ENCODE assay signal across 32 cellular contexts in genomic region chr4:88878624-88879023, GRCh38.
"Had no signal": no experiment of that assay in that cellular context is flagged by ENCODE, and none has a peak within 500 bp of the region (broad histone marks: within the 10 kb centered on the region; RNA-seq: fewer than 3 reads in every experiment).

No MANE protein-coding gene starts in this region.

- H3K27ac Mint-ChIP-seq: activated CD4-positive, alpha-beta memory T cell treated with anti-CD3 and anti-CD28 coated beads, Interleukin-2, amount 10 ng/mL, durations not matched to agents 7 days and 5 days; activated CD4-positive, alpha-beta T cell treated with anti-CD3 and anti-CD28 coated beads, Interleukin-2, amount 10 ng/mL, durations not matched to agents 7 days and 5 days; activated naive CD8-positive, alpha-beta T cell; activated T-cell treated with anti-CD3 and anti-CD28 coated beads, Interleukin-2, amount 50 U/mL, for 24 hours; activated T-cell treated with anti-CD3 and anti-CD28 coated beads, Interleukin-2, amount 50 U/mL, for 72 hours; dendritic cell treated with granulocyte-macrophage colony-stimulating factor and Interleukin-4, amounts not matched to agents 40 ng/mL and 50 ng/mL, for 4 days; endodermal cell; T-helper 17 cell; WTC11 had no signal

- H3K4me1 Mint-ChIP-seq: activated CD4-positive, alpha-beta memory T cell treated with anti-CD3 and anti-CD28 coated beads, Interleukin-2, amount 10 ng/mL, durations not matched to agents 7 days and 5 days; activated CD4-positive, alpha-beta T cell treated with anti-CD3 and anti-CD28 coated beads, Interleukin-2, amount 10 ng/mL, durations not matched to agents 7 days and 5 days; central memory CD8-positive, alpha-beta T cell had no signal

- ATAC-seq: activated T-cell treated with anti-CD3 and anti-CD28 coated beads, Interleukin-2, amount 50 U/mL, for 72 hours; esophagus mucosa; T-helper 17 cell; WTC11 had no signal

- H3K4me3 Mint-ChIP-seq: activated CD4-positive, alpha-beta memory T cell treated with anti-CD3 and anti-CD28 coated beads, Interleukin-2, amount 10 ng/mL, durations not matched to agents 7 days and 5 days; activated CD4-positive, alpha-beta T cell treated with anti-CD3 and anti-CD28 coated beads, Interleukin-2, amount 10 ng/mL, durations not matched to agents 7 days and 5 days; activated naive CD8-positive, alpha-beta T cell; activated T-cell treated with anti-CD3 and anti-CD28 coated beads, Interleukin-2, amount 50 U/mL, for 24 hours; activated T-cell treated with anti-CD3 and anti-CD28 coated beads, Interleukin-2, amount 50 U/mL, for 72 hours; central memory CD8-positive, alpha-beta T cell; dendritic cell treated with granulocyte-macrophage colony-stimulating factor and Interleukin-4, amounts not matched to agents 40 ng/mL and 50 ng/mL, for 4 days; endodermal cell; T-helper 17 cell; WTC11 had no signal

- H3K27me3 Mint-ChIP-seq: activated naive CD8-positive, alpha-beta T cell; activated T-cell treated with anti-CD3 and anti-CD28 coated beads, Interleukin-2, amount 50 U/mL, for 24 hours; dendritic cell treated with granulocyte-macrophage colony-stimulating factor and Interleukin-4, amounts not matched to agents 40 ng/mL and 50 ng/mL, for 4 days; T-helper 17 cell had no signal

- H3K4me3 ChIP-seq: coronary artery, dorsolateral prefrontal cortex had no signal

- H3K27ac ChIP-seq: brain microvascular endothelial cell, coronary artery, dorsolateral prefrontal cortex, VCaP had no signal

- H3K27me3 ChIP-seq: brain microvascular endothelial cell, dorsolateral prefrontal cortex had no signal

- H3K9me3 Mint-ChIP-seq: activated CD4-positive, alpha-beta memory T cell treated with anti-CD3 and anti-CD28 coated beads, Interleukin-2, amount 10 ng/mL, durations not matched to agents 7 days and 5 days; activated CD4-positive, alpha-beta T cell treated with anti-CD3 and anti-CD28 coated beads, Interleukin-2, amount 10 ng/mL, durations not matched to agents 7 days and 5 days; activated T-cell treated with anti-CD3 and anti-CD28 coated beads, Interleukin-2, amount 50 U/mL, for 24 hours; dendritic cell treated with granulocyte-macrophage colony-stimulating factor and Interleukin-4, amounts not matched to agents 40 ng/mL and 50 ng/mL, for 4 days had no signal

- FAIRE-seq: astrocyte, bronchial epithelial cell, frontal cortex had no signal

- H3K36me3 ChIP-seq: brain microvascular endothelial cell had no signal

- DNase-seq: activated CD4-positive, alpha-beta memory T cell treated with anti-CD3 and anti-CD28 coated beads, Interleukin-2, amount 10 ng/mL, durations not matched to agents 7 days and 5 days; activated CD4-positive, alpha-beta T cell treated with anti-CD3 and anti-CD28 coated beads for 1 hour; activated CD4-positive, alpha-beta T cell treated with anti-CD3 and anti-CD28 coated beads for 4 hours; activated CD4-positive, alpha-beta T cell treated with anti-CD3 and anti-CD28 coated beads, Interleukin-2, amount 10 ng/mL, durations not matched to agents 7 days and 5 days; activated CD4-positive, alpha-beta T cell treated with anti-CD3 and anti-CD28 coated beads, Interleukin-2, amount 50 U/mL, for 4 hours; activated CD8-positive, alpha-beta memory T cell treated with anti-CD3 and anti-CD28 coated beads, Interleukin-2, amount 50 U/mL, for 48 hours; activated gamma-delta T cell; activated naive CD4-positive, alpha-beta T cell treated with anti-CD3 and anti-CD28 coated beads, Interleukin-2, amount 50 U/mL, for 16 hours; activated naive CD4-positive, alpha-beta T cell treated with Interleukin-2 at 50 U/mL for 16 hours; activated T-cell treated with anti-CD3 and anti-CD28 coated beads for 4 hours; activated T-cell treated with anti-CD3 and anti-CD28 coated beads, Interleukin-2, amount 50 U/mL, for 24 hours; activated T-cell treated with anti-CD3 and anti-CD28 coated beads, Interleukin-2, amount 50 U/mL, for 72 hours; amniotic stem cell; anterior cingulate cortex; brain microvascular endothelial cell; dorsolateral prefrontal cortex; effector memory CD4-positive, alpha-beta T cell; endodermal cell; foreskin fibroblast; glutamatergic neuron; T-helper 1 cell; T-helper 17 cell had no signal
